ENCODE assay signal across 1 cellular context in the genomic region with DNA sequence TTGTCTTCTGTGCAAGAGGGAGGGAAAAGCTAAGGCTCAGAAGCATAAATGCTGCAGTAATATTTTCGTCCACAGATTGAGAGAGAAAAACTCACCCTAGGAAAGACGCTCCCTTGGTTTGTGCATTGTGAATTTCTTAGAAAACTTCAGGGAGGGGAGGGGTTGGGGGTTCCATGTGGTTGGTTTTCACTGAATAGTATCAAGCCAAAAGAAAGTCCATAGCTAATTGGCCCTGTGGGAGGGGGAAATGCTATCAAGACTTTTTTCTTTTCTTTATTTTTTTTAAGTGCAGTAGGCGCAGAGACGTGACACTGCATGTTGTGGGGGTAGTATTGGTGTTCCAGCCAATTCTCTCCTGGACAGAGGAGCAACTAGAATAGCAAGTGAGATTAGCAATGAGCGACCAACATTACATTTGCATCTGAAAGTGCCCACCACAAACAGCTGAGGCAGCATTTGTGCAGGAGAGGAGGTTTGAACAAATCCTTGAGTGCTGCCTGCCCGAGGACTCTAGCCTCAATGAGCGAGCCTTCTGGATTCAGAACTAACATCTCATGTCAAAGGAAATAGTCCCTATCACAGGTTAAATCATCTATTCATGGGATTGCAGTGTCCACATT.
TF ChIP-seq lines count a peak whose summit lies in the region.

No MANE protein-coding gene starts in this region.

TF ChIP-seq in SK-N-SH treated with all-trans-retinoic acid at 6 μM for 48 hours, 23 proteins besides CTCF, POLR2A, EP300 and RAD21 (continued from another document):
- TF ChIP-seq, protein P1, sequence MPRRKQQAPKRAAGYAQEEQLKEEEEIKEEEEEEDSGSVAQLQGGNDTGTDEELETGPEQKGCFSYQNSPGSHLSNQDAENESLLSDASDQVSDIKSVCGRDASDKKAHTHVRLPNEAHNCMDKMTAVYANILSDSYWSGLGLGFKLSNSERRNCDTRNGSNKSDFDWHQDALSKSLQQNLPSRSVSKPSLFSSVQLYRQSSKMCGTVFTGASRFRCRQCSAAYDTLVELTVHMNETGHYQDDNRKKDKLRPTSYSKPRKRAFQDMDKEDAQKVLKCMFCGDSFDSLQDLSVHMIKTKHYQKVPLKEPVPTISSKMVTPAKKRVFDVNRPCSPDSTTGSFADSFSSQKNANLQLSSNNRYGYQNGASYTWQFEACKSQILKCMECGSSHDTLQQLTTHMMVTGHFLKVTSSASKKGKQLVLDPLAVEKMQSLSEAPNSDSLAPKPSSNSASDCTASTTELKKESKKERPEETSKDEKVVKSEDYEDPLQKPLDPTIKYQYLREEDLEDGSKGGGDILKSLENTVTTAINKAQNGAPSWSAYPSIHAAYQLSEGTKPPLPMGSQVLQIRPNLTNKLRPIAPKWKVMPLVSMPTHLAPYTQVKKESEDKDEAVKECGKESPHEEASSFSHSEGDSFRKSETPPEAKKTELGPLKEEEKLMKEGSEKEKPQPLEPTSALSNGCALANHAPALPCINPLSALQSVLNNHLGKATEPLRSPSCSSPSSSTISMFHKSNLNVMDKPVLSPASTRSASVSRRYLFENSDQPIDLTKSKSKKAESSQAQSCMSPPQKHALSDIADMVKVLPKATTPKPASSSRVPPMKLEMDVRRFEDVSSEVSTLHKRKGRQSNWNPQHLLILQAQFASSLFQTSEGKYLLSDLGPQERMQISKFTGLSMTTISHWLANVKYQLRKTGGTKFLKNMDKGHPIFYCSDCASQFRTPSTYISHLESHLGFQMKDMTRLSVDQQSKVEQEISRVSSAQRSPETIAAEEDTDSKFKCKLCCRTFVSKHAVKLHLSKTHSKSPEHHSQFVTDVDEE (CRISPR knock-in tag; IDR thresholded peaks at IDR 0.05) = no peak
- TF ChIP-seq ZNF8 (CRISPR knock-in tag; IDR thresholded peaks at IDR 0.05) (no peak), BACH2 (CRISPR knock-in tag; IDR thresholded peaks at IDR 0.05; ENCODE audit: borderline replicate concordance) (no peak), OSR1 (CRISPR knock-in tag; IDR thresholded peaks at IDR 0.05) (no peak)
